In genomic region chr13:25180795-25181537, GRCh38 we compare ENCODE assay signal across 16 cellular contexts. TPM values are rescaled to one million over a fixed set of nuclear protein-coding genes. Genes with fewer than 3 reads are reported as not detected.
A peak's percentile ranks its signal among the peaks of the same experiment; 100 is the strongest.
DNase-seq lines count a peak whose midpoint lies in the region; ATAC-seq, FAIRE-seq and TF ChIP-seq lines count a peak whose summit lies in the region.
"Had no signal": no experiment of that assay in that cellular context is flagged by ENCODE, and none has a peak within 500 bp of the region (broad histone marks: within the 10 kb centered on the region; RNA-seq: fewer than 3 reads in every experiment).

No MANE protein-coding gene starts in this region.

- 49 to 56% methylated on average over 3 of the region's 3 CpGs for WGBS in heart right ventricle, 2 donors

- DNase-seq in GM12864 (ENCODE audit: low read depth) = peak; percentile 64
- peak; percentile 70 for DNase-seq in GM20000 (ENCODE audit: low spot score)
- DNase-seq in activated naive CD4-positive, alpha-beta T cell treated with anti-CD3 and anti-CD28 coated beads, Interleukin-2, amount 50 U/mL, for 72 hours (ENCODE audit: low spot score in 2 of 2) = no peak
- no peak for DNase-seq in heart right ventricle
- DNase-seq in CD14-positive monocyte (ENCODE audit: low spot score) = no peak
- DNase-seq in GM12892 (ENCODE audit: insufficient read length) = no peak
- DNase-seq: activated naive CD8-positive, alpha-beta T cell treated with anti-CD3 and anti-CD28 coated beads for 36 hours; erythroblast; NCI-H226 had no signal

- no peaks in the 10 kb centered on the region for H3K4me1 ChIP-seq in heart right ventricle
- H3K4me1 ChIP-seq: tibial nerve had no signal

- H3K27ac Mint-ChIP-seq in brain = peak overlapping the region; percentile 76 to 92 (median 89)
- no peak overlapping the region for H3K27ac Mint-ChIP-seq in activated naive CD4-positive, alpha-beta T cell treated with anti-CD3 and anti-CD28 coated beads, Interleukin-2, amount 50 U/mL, for 72 hours
- H3K27ac Mint-ChIP-seq in CD14-positive monocyte = no peak overlapping the region
- H3K27ac Mint-ChIP-seq: activated naive CD8-positive, alpha-beta T cell treated with anti-CD3 and anti-CD28 coated beads for 36 hours had no signal

- intact Hi-C loops in heart right ventricle (cut with DNase I) (no loop called here), CD14-positive monocyte (cut with micrococcal nuclease) (no loop called here)

- H3K36me3 Mint-ChIP-seq in brain (no peaks in the 10 kb centered on the region), CD14-positive monocyte (no peaks in the 10 kb centered on the region)
- peaks cover 0 to 7% of the 10 kb centered on the region in 2 donors for H3K36me3 Mint-ChIP-seq in activated naive CD4-positive, alpha-beta T cell treated with anti-CD3 and anti-CD28 coated beads, Interleukin-2, amount 50 U/mL, for 72 hours
- H3K36me3 Mint-ChIP-seq: activated naive CD8-positive, alpha-beta T cell treated with anti-CD3 and anti-CD28 coated beads for 36 hours had no signal

- H3K4me3 ChIP-seq in GM12864 (ENCODE audit: low read depth, low read length) (no peak overlapping the region; the same call in 1 of the 2 replicates), heart right ventricle (no peak overlapping the region)
- H3K4me3 ChIP-seq: tibial nerve had no signal

- no peak for FAIRE-seq in GM12892 (lab: Jason Lieb, UNC)
- FAIRE-seq: TTC549 had no signal

- H3K4me1 Mint-ChIP-seq in brain (peaks cover 42% of the 10 kb centered on the region), CD14-positive monocyte (no peaks in the 10 kb centered on the region)
- H3K4me1 Mint-ChIP-seq: activated naive CD8-positive, alpha-beta T cell treated with anti-CD3 and anti-CD28 coated beads for 36 hours had no signal

- ATAC-seq in HG03066 (IDR thresholded peaks at IDR 0.05; ENCODE audit: low read depth, unreplicated experiment) (peak; percentile 63), heart right ventricle (no peak)
- ATAC-seq in activated naive CD4-positive, alpha-beta T cell treated with anti-CD3 and anti-CD28 coated beads, Interleukin-2, amount 50 U/mL, for 72 hours = no peak
- ATAC-seq: left lobe of liver had no signal

- H3K4me3 Mint-ChIP-seq in brain = peak overlapping the region; percentile 9 to 38 (median 11)
- no peak overlapping the region for H3K4me3 Mint-ChIP-seq in CD14-positive monocyte
- H3K4me3 Mint-ChIP-seq: activated naive CD8-positive, alpha-beta T cell treated with anti-CD3 and anti-CD28 coated beads for 36 hours had no signal

- TF ChIP-seq CTCF in GM12864 (IDR thresholded peaks at IDR 0.05; ENCODE audit: low read depth, low read length, missing control alignments) = no peak
- no peak for TF ChIP-seq CTCF in GM20000 (IDR thresholded peaks at IDR 0.05; ENCODE audit: extremely low read depth, missing control alignments)
- TF ChIP-seq CTCF in brain (conservative IDR thresholded peaks at IDR 0.05) = no peak
- TF ChIP-seq CTCF in heart right ventricle (IDR thresholded peaks at IDR 0.05) = no peak
- no peak for TF ChIP-seq CTCF in CD14-positive monocyte (IDR thresholded peaks at IDR 0.05)

- peaks cover 0 to 11% (median 0%) of the 10 kb centered on the region in 11 donors for H3K9me3 ChIP-seq in heart right ventricle

- H3K27ac ChIP-seq in heart right ventricle = no peak overlapping the region
- H3K27ac ChIP-seq: C4-2B, HL-60, tibial nerve had no signal

- H3K27me3 Mint-ChIP-seq in brain (no peaks in the 10 kb centered on the region), CD14-positive monocyte (ENCODE audit: low read depth in 3 of 3) (peaks cover 31 to 46% (median 40%) of the 10 kb centered on the region in 3 donors)

- H3K36me3 ChIP-seq in heart right ventricle = no peaks in the 10 kb centered on the region
- H3K36me3 ChIP-seq: tibial nerve had no signal

- H3K9me3 Mint-ChIP-seq in brain (peaks cover 0 to 8% (median 2%) of the 10 kb centered on the region in 5 experiments), CD14-positive monocyte (peaks cover 2 to 20% (median 12%) of the 10 kb centered on the region in 7 donors)
- H3K9me3 Mint-ChIP-seq in activated naive CD4-positive, alpha-beta T cell treated with anti-CD3 and anti-CD28 coated beads, Interleukin-2, amount 50 U/mL, for 72 hours = peaks cover 0 to 5% of the 10 kb centered on the region in 2 donors

- H3K27me3 ChIP-seq in heart right ventricle = peaks cover 0 to 67% (median 38%) of the 10 kb centered on the region in 7 donors

- TF ChIP-seq POLR2A in GM12892 (IDR thresholded peaks at IDR 0.05; ENCODE audit: low read depth, low read length) = no peak; the same call in 1 of the 2 replicates

RNA-seq across cellular contexts. Expression of gene AMER2, which starts 8.9 kb away (rescaled TPM):
- polyA plus RNA-seq in brain (ENCODE audit: insufficient read depth, low read depth, low replicate concordance) (18.8 TPM), heart right ventricle (not detected), CD14-positive monocyte (not detected)
- total RNA-seq in activated naive CD4-positive, alpha-beta T cell treated with anti-CD3 and anti-CD28 coated beads, Interleukin-2, amount 50 U/mL, for 72 hours = not detected
- total RNA-seq in heart right ventricle = not detected
- polyA plus RNA-seq in GM12892 (2012; ENCODE audit: missing spikeins) = 0.47 TPM
- total RNA-seq: activated naive CD8-positive, alpha-beta T cell treated with anti-CD3 and anti-CD28 coated beads for 36 hours; left lobe of liver had no signal

Comparison
In these comparisons a context has a peak if more than half of its experiments do, and no peak if none do; other contexts are left out.
1. DNase-seq: peak in GM12864 (single experiment) and GM20000 (single experiment); none in activated naive CD4-positive, alpha-beta T cell treated with anti-CD3 and anti-CD28 coated beads, Interleukin-2, amount 50 U/mL, for 72 hours (0 of 2), heart right ventricle (0 of 2), CD14-positive monocyte (single experiment) and GM12892 (single experiment).
2. H3K27ac Mint-ChIP-seq: peak in brain (5 of 5); none in activated naive CD4-positive, alpha-beta T cell treated with anti-CD3 and anti-CD28 coated beads, Interleukin-2, amount 50 U/mL, for 72 hours (0 of 2) and CD14-positive monocyte (0 of 7).
3. H3K4me3 Mint-ChIP-seq: peak in brain (5 of 5); none in CD14-positive monocyte (0 of 2).
4. RNA of gene AMER2, which starts 8.9 kb away (polyA plus RNA-seq): 18.8 TPM in brain (single experiment); not detected in heart right ventricle and not detected in CD14-positive monocyte; every median in the first group is over 10 times any median in the second.